In genomic region chr9:130634801-130635200, GRCh38 we compare ENCODE assay signal across 17 cellular contexts. TPM values are rescaled to one million over a fixed set of nuclear protein-coding genes. Genes with fewer than 3 reads are reported as not detected.
A peak's percentile ranks its signal among the peaks of the same experiment; 100 is the strongest.
DNase-seq lines count a peak whose midpoint lies in the region; ATAC-seq lines count a peak whose summit lies in the region.
"Had no signal": no experiment of that assay in that cellular context is flagged by ENCODE, and none has a peak within 500 bp of the region (broad histone marks: within the 10 kb centered on the region; RNA-seq: fewer than 3 reads in every experiment).

No MANE protein-coding gene starts in this region.

- H3K27ac Mint-ChIP-seq in naive thymus-derived CD8-positive, alpha-beta T cell: peak overlapping the region in 2 of 10 donors; percentile 66 to 90
- no peak overlapping the region for H3K27ac Mint-ChIP-seq in effector memory CD8-positive, alpha-beta T cell
- H3K27ac Mint-ChIP-seq in activated T-helper 1 cell treated with anti-CD3 and anti-CD28 coated beads, Interleukin-12 subunit alpha, Interleukin-12 subunit beta, Interleukin-2, Interleukin-4 antibody, amounts not matched to agents 30 ng/mL and 10 ng/mL and 1 ng/mL, durations not matched to agents 14 hours and 24 hours and 36 hours: no peak overlapping the region
- H3K27ac Mint-ChIP-seq: CD8-positive, alpha-beta T cell had no signal

- no peak for ATAC-seq in naive thymus-derived CD8-positive, alpha-beta T cell
- no peak for ATAC-seq in effector memory CD8-positive, alpha-beta T cell (replicated peaks)
- no peak for ATAC-seq in HG03432 (IDR thresholded peaks at IDR 0.05; ENCODE audit: unreplicated experiment)
- ATAC-seq: CD8-positive, alpha-beta T cell had no signal

- H3K9me3 Mint-ChIP-seq in naive thymus-derived CD8-positive, alpha-beta T cell: peaks cover 0 to 8% (median 0%) of the 10 kb centered on the region in 9 donors
- no peaks in the 10 kb centered on the region for H3K9me3 Mint-ChIP-seq in effector memory CD8-positive, alpha-beta T cell
- no peaks in the 10 kb centered on the region for H3K9me3 Mint-ChIP-seq in activated T-helper 1 cell treated with anti-CD3 and anti-CD28 coated beads, Interleukin-12 subunit alpha, Interleukin-12 subunit beta, Interleukin-2, Interleukin-4 antibody, amounts not matched to agents 30 ng/mL and 10 ng/mL and 1 ng/mL, durations not matched to agents 14 hours and 24 hours and 36 hours
- H3K9me3 Mint-ChIP-seq: CD8-positive, alpha-beta T cell had no signal

- POLR2A ChIA-PET in naive thymus-derived CD8-positive, alpha-beta T cell (lab: Charles Lee): no interaction called here

- H3K36me3 Mint-ChIP-seq in naive thymus-derived CD8-positive, alpha-beta T cell: peaks cover 14 to 79% (median 20%) of the 10 kb centered on the region in 3 donors
- H3K36me3 Mint-ChIP-seq in effector memory CD8-positive, alpha-beta T cell (ENCODE audit: insufficient read depth): peaks cover 27% of the 10 kb centered on the region
- peaks cover 21% of the 10 kb centered on the region for H3K36me3 Mint-ChIP-seq in activated T-helper 1 cell treated with anti-CD3 and anti-CD28 coated beads, Interleukin-12 subunit alpha, Interleukin-12 subunit beta, Interleukin-2, Interleukin-4 antibody, amounts not matched to agents 30 ng/mL and 10 ng/mL and 1 ng/mL, durations not matched to agents 14 hours and 24 hours and 36 hours (ENCODE audit: low read depth)

- H3K4me3 Mint-ChIP-seq in naive thymus-derived CD8-positive, alpha-beta T cell: no peak overlapping the region
- no peak overlapping the region for H3K4me3 Mint-ChIP-seq in effector memory CD8-positive, alpha-beta T cell
- H3K4me3 Mint-ChIP-seq in activated T-helper 1 cell treated with anti-CD3 and anti-CD28 coated beads, Interleukin-12 subunit alpha, Interleukin-12 subunit beta, Interleukin-2, Interleukin-4 antibody, amounts not matched to agents 30 ng/mL and 10 ng/mL and 1 ng/mL, durations not matched to agents 14 hours and 24 hours and 36 hours: no peak overlapping the region
- H3K4me3 Mint-ChIP-seq: CD8-positive, alpha-beta T cell had no signal

- DNase-seq in activated effector memory CD4-positive, alpha-beta T cell treated with anti-CD3 and anti-CD28 coated beads, Interleukin-2, amount 50 U/mL, for 16 hours: peak; percentile 37
- no peak for DNase-seq in activated effector memory CD4-positive, alpha-beta T cell treated with Interleukin-2 at 50 U/mL for 16 hours
- peak; percentile 50 for DNase-seq in NCI-H69 (lab: John Stamatoyannopoulos, UW)
- peak; percentile 42 for DNase-seq in islet precursor cell
- DNase-seq in naive thymus-derived CD8-positive, alpha-beta T cell: no peak
- no peak for DNase-seq in effector memory CD8-positive, alpha-beta T cell
- no peak for DNase-seq in activated T-helper 1 cell treated with anti-CD3 and anti-CD28 coated beads, Interleukin-12 subunit alpha, Interleukin-12 subunit beta, Interleukin-2, Interleukin-4 antibody, amounts not matched to agents 30 ng/mL and 10 ng/mL and 1 ng/mL, durations not matched to agents 14 hours and 24 hours and 36 hours (ENCODE audit: low spot score)
- DNase-seq: CD8-positive, alpha-beta T cell; NCI-H1105; NCI-H510A treated with DMSO at 0.1 percent for 48 hours; SHP77 treated with DMSO at 0.1 percent for 48 hours had no signal

- peaks cover 0 to 3% (median 0%) of the 10 kb centered on the region in 4 donors for H3K4me1 Mint-ChIP-seq in naive thymus-derived CD8-positive, alpha-beta T cell
- no peaks in the 10 kb centered on the region for H3K4me1 Mint-ChIP-seq in effector memory CD8-positive, alpha-beta T cell (ENCODE audit: low read depth in 2 of 2)
- H3K4me1 Mint-ChIP-seq in activated T-helper 1 cell treated with anti-CD3 and anti-CD28 coated beads, Interleukin-12 subunit alpha, Interleukin-12 subunit beta, Interleukin-2, Interleukin-4 antibody, amounts not matched to agents 30 ng/mL and 10 ng/mL and 1 ng/mL, durations not matched to agents 14 hours and 24 hours and 36 hours (ENCODE audit: low read depth): no peaks in the 10 kb centered on the region

- intact Hi-C loops in activated T-helper 1 cell treated with anti-CD3 and anti-CD28 coated beads, Interleukin-12 subunit alpha, Interleukin-12 subunit beta, Interleukin-2, Interleukin-4 antibody, amounts not matched to agents 30 ng/mL and 10 ng/mL and 1 ng/mL, durations not matched to agents 14 hours and 24 hours and 36 hours (cut with micrococcal nuclease): no loop called here

- H3K27me3 Mint-ChIP-seq in naive thymus-derived CD8-positive, alpha-beta T cell: no peaks in the 10 kb centered on the region
- no peaks in the 10 kb centered on the region for H3K27me3 Mint-ChIP-seq in effector memory CD8-positive, alpha-beta T cell
- no peaks in the 10 kb centered on the region for H3K27me3 Mint-ChIP-seq in activated T-helper 1 cell treated with anti-CD3 and anti-CD28 coated beads, Interleukin-12 subunit alpha, Interleukin-12 subunit beta, Interleukin-2, Interleukin-4 antibody, amounts not matched to agents 30 ng/mL and 10 ng/mL and 1 ng/mL, durations not matched to agents 14 hours and 24 hours and 36 hours (ENCODE audit: insufficient read depth)

RNA-seq across cellular contexts. Expression of gene PRDM12, which starts 29.6 kb away (rescaled TPM):
- total RNA-seq in naive thymus-derived CD8-positive, alpha-beta T cell: under 1 TPM in 1 of 2 experiments, not detected in 1; 0.13 TPM
- polyA plus RNA-seq in naive thymus-derived CD8-positive, alpha-beta T cell: under 1 TPM in 1 of 3 donors, not detected in 2; 0.06 TPM
- 0.31 and 0.32 TPM in 2 replicates for total RNA-seq in activated T-helper 1 cell treated with anti-CD3 and anti-CD28 coated beads, Interleukin-12 subunit alpha, Interleukin-12 subunit beta, Interleukin-2, Interleukin-4 antibody, amounts not matched to agents 30 ng/mL and 10 ng/mL and 1 ng/mL, durations not matched to agents 14 hours and 24 hours and 36 hours
- total RNA-seq: A172; CD8-positive, alpha-beta T cell; Daoy; H4; LHCN-M2 had no signal
- polyA plus RNA-seq: BJ had no signal

RNA-seq across cellular contexts. Expression of gene FUBP3, which starts 55.4 kb away (rescaled TPM):
- total RNA-seq in naive thymus-derived CD8-positive, alpha-beta T cell: 10 to 100 TPM; 46.1 to 51.6 TPM
- polyA plus RNA-seq in naive thymus-derived CD8-positive, alpha-beta T cell: 10 to 100 TPM; 27.4 to 34.9 (median 28.7) TPM
- 52.6 and 54.6 TPM in 2 replicates for total RNA-seq in activated T-helper 1 cell treated with anti-CD3 and anti-CD28 coated beads, Interleukin-12 subunit alpha, Interleukin-12 subunit beta, Interleukin-2, Interleukin-4 antibody, amounts not matched to agents 30 ng/mL and 10 ng/mL and 1 ng/mL, durations not matched to agents 14 hours and 24 hours and 36 hours

RNA-seq across cellular contexts. Expression of gene EXOSC2, which starts 58.8 kb away (rescaled TPM):
- total RNA-seq in naive thymus-derived CD8-positive, alpha-beta T cell: 10 to 100 TPM; 66.9 to 71.3 TPM
- 10 to 100 TPM; 18.7 to 31.1 (median 25.0) TPM for polyA plus RNA-seq in naive thymus-derived CD8-positive, alpha-beta T cell
- total RNA-seq in activated T-helper 1 cell treated with anti-CD3 and anti-CD28 coated beads, Interleukin-12 subunit alpha, Interleukin-12 subunit beta, Interleukin-2, Interleukin-4 antibody, amounts not matched to agents 30 ng/mL and 10 ng/mL and 1 ng/mL, durations not matched to agents 14 hours and 24 hours and 36 hours: 107 TPM in 2 replicates

Comparison
In these comparisons a context has a peak if more than half of its experiments do, and no peak if none do; other contexts are left out.
1. DNase-seq: peak in activated effector memory CD4-positive, alpha-beta T cell treated with anti-CD3 and anti-CD28 coated beads, Interleukin-2, amount 50 U/mL, for 16 hours (single experiment), NCI-H69 (single experiment) and islet precursor cell (single experiment); none in activated effector memory CD4-positive, alpha-beta T cell treated with Interleukin-2 at 50 U/mL for 16 hours (single experiment), naive thymus-derived CD8-positive, alpha-beta T cell (0 of 10), effector memory CD8-positive, alpha-beta T cell (0 of 3) and activated T-helper 1 cell treated with anti-CD3 and anti-CD28 coated beads, Interleukin-12 subunit alpha, Interleukin-12 subunit beta, Interleukin-2, Interleukin-4 antibody, amounts not matched to agents 30 ng/mL and 10 ng/mL and 1 ng/mL, durations not matched to agents 14 hours and 24 hours and 36 hours (single experiment).